In the genomic region with DNA sequence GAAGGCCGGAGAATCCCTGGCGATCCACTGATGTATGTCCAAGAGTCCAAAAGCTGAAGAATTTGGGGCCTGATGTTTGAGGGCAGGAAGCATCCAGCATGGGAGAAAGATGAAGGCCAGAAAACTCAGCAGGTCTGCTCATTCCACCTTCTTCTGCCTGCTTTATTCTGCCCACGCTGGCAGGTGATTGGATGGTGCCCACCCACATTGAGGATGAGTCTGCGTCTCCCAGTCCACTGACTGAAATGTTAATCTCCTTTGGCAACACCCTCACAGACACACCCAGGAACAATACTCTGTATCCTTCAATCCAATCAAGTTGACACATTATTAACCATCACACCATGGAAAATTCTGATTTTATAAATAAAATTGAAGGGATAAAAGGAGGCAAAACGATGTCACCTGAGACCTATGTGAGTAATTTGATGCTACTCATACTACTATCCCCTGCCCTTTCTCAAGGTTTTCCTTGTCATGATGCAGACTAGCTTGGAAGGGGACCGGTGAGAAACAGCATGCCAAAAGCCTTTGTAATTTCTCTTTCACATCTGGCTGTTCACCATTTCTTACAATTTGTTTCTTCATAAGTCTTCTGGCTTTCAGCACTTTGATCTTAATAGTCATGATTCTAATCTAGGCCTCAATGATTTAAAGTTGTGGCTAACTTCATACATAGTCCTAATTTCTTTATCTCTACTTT, we compare ENCODE assay signal across 16 cellular contexts. TPM values are rescaled to one million over a fixed set of nuclear protein-coding genes. Genes with fewer than 3 reads are reported as not detected.
DNase-seq lines count a peak whose midpoint lies in the region; ATAC-seq and TF ChIP-seq lines count a peak whose summit lies in the region.
"Had no signal": no experiment of that assay in that cellular context is flagged by ENCODE, and none has a peak within 500 bp of the region (broad histone marks: within the 10 kb centered on the region; RNA-seq: fewer than 3 reads in every experiment).

No MANE protein-coding gene starts in this region.

- H3K9me3 ChIP-seq in RWPE2 (ENCODE audit: severe bottlenecking) (no peaks in the 10 kb centered on the region), BE2C (no peaks in the 10 kb centered on the region)
- H3K9me3 ChIP-seq: HAP-1, stomach had no signal

- H2BK15ac ChIP-seq in mesendoderm (replicated peaks; ENCODE audit: low read depth) = no peak overlapping the region

- no peak overlapping the region for H2BK5ac ChIP-seq in mesendoderm (ENCODE audit: low read length)

- H3K79me1 ChIP-seq in mesendoderm (ENCODE audit: low read length) = no peaks in the 10 kb centered on the region

- H3K56ac ChIP-seq in mesendoderm (ENCODE audit: low read length) = no peak overlapping the region

- H4K5ac ChIP-seq in mesendoderm (ENCODE audit: low read length) = no peak overlapping the region

- DNase-seq in ELR (ENCODE audit: low read depth) (peak; percentile 82), RWPE2 (ENCODE audit: low spot score) (no peak), epithelial cell of prostate (ENCODE audit: low read depth, low spot score) (no peak), mesendoderm (peak; percentile 42), HuH-7.5 (ENCODE audit: low spot score) (no peak), BE2C (no peak), immature natural killer cell (no peak)
- no peak for DNase-seq in central memory CD4-positive, alpha-beta T cell
- DNase-seq: left colon, stomach had no signal

- H3K23ac ChIP-seq in mesendoderm (ENCODE audit: low read length) = no peak overlapping the region

- peaks cover 36% of the 10 kb centered on the region for H3K4me1 ChIP-seq in RWPE2 (ENCODE audit: insufficient read depth, poor library complexity, severe bottlenecking)
- peaks cover 2% of the 10 kb centered on the region for H3K4me1 ChIP-seq in mesendoderm (ENCODE audit: control insufficient read depth, low read depth, low read length)
- no peaks in the 10 kb centered on the region for H3K4me1 ChIP-seq in BE2C
- H3K4me1 ChIP-seq: stomach had no signal

- H3K9me3 Mint-ChIP-seq in immature natural killer cell = no peaks in the 10 kb centered on the region
- H3K9me3 Mint-ChIP-seq: nephron had no signal

- H3K27me3 ChIP-seq in RWPE2 (ENCODE audit: insufficient read depth, poor library complexity, severe bottlenecking) (no peaks in the 10 kb centered on the region), mesendoderm (ENCODE audit: insufficient read depth, low read length, poor library complexity) (no peaks in the 10 kb centered on the region), BE2C (no peaks in the 10 kb centered on the region)
- H3K27me3 ChIP-seq: stomach had no signal

- H3K18ac ChIP-seq in mesendoderm (ENCODE audit: low read length) = no peak overlapping the region

- H3K36me3 Mint-ChIP-seq in immature natural killer cell = no peaks in the 10 kb centered on the region
- H3K36me3 Mint-ChIP-seq: activated naive CD8-positive, alpha-beta T cell had no signal

- no CpG with 5 or more reads among the region's 6 CpGs for WGBS in mesendoderm (ENCODE audit: extremely low coverage, insufficient coverage, low lambda C conversion rate)

- H3K4me3 ChIP-seq in RWPE2 (ENCODE audit: severe bottlenecking) (no peak overlapping the region), mesendoderm (ENCODE audit: low read length) (no peak overlapping the region), BE2C (ENCODE audit: low read depth, low read length) (no peak overlapping the region)
- H3K4me3 ChIP-seq: HAP-1, skin epidermis, stomach had no signal

- no peaks in the 10 kb centered on the region for H3K36me3 ChIP-seq in RWPE2 (ENCODE audit: low read depth)
- H3K36me3 ChIP-seq in mesendoderm (ENCODE audit: control insufficient read depth, insufficient read depth, low read length) = no peaks in the 10 kb centered on the region
- H3K36me3 ChIP-seq in BE2C = no peaks in the 10 kb centered on the region
- H3K36me3 ChIP-seq: HAP-1, stomach had no signal

- peaks cover 0 to 2% (median 0%) of the 10 kb centered on the region in 3 donors for H3K27me3 Mint-ChIP-seq in immature natural killer cell (ENCODE audit: low read depth in 3 of 3)
- H3K27me3 Mint-ChIP-seq: activated naive CD8-positive, alpha-beta T cell had no signal

- no peak overlapping the region for H3K4ac ChIP-seq in mesendoderm (ENCODE audit: low read depth, low read length)

- no peak overlapping the region for H3K4me3 Mint-ChIP-seq in immature natural killer cell
- H3K4me3 Mint-ChIP-seq: activated naive CD8-positive, alpha-beta T cell; nephron had no signal

- no peak overlapping the region for H3K4me2 ChIP-seq in mesendoderm (ENCODE audit: low read length)

- ATAC-seq in RWPE2 (ENCODE audit: low read depth) = peak; percentile 32; the same call in 1 of the 3 replicates
- ATAC-seq: left colon had no signal

- H3K27ac Mint-ChIP-seq in immature natural killer cell = no peak overlapping the region
- H3K27ac Mint-ChIP-seq: activated naive CD8-positive, alpha-beta T cell; nephron had no signal

- no peak overlapping the region for H2AK5ac ChIP-seq in mesendoderm (ENCODE audit: low read length)

- no peak overlapping the region for H4K8ac ChIP-seq in mesendoderm (ENCODE audit: low read depth, low read length)

- H3K27ac ChIP-seq in RWPE2 (ENCODE audit: poor library complexity, severe bottlenecking) = peak overlapping the region; percentile 97
- peak overlapping the region; percentile 96 for H3K27ac ChIP-seq in epithelial cell of prostate
- no peak overlapping the region for H3K27ac ChIP-seq in mesendoderm (ENCODE audit: low read depth, low read length)
- H3K27ac ChIP-seq: C4-2B, VCaP had no signal

- no peaks in the 10 kb centered on the region for H3K4me1 Mint-ChIP-seq in immature natural killer cell

- H2BK120ac ChIP-seq in mesendoderm (ENCODE audit: low read depth, low read length) = no peak overlapping the region

- no peak for TF ChIP-seq CTCF in RWPE2 (IDR thresholded peaks at IDR 0.05; ENCODE audit: poor library complexity, severe bottlenecking)
- TF ChIP-seq CTCF in BE2C (IDR thresholded peaks at IDR 0.05; ENCODE audit: low read depth, low read length) = no peak

- H3K9ac ChIP-seq in mesendoderm (ENCODE audit: low read length) = no peak overlapping the region

- H3K79me2 ChIP-seq in mesendoderm (ENCODE audit: control insufficient read depth, insufficient read depth, low read length) = no peaks in the 10 kb centered on the region

RNA-seq across cellular contexts. Expression of gene PYURF, which starts 9.7 kb away (rescaled TPM):
- 71.4 TPM for polyA plus RNA-seq in mesendoderm (2013, experiment 1 of 2)
- polyA plus RNA-seq in mesendoderm (2013, experiment 2 of 2) = 71.4 TPM
- polyA plus RNA-seq in BE2C (2012; ENCODE audit: insufficient read depth, insufficient read length, low read depth) = 152 TPM
- polyA plus RNA-seq in immature natural killer cell = 100 to 1,000 TPM; 267 to 445 (median 321) TPM

RNA-seq across cellular contexts. Expression of gene HERC3, which starts 59.0 kb away (rescaled TPM):
- polyA plus RNA-seq in mesendoderm (2013, experiment 1 of 2) = 3.1 TPM
- 3.0 TPM for polyA plus RNA-seq in mesendoderm (2013, experiment 2 of 2)
- 4.8 TPM for polyA plus RNA-seq in BE2C (2012; ENCODE audit: insufficient read depth, insufficient read length, low read depth)
- polyA plus RNA-seq in immature natural killer cell = 10 to 100 TPM; 21.7 to 39.7 (median 32.0) TPM

Comparison
In these comparisons a context has a peak if more than half of its experiments do, and no peak if none do; other contexts are left out.
1. DNase-seq: peak in ELR (single experiment) and mesendoderm (single experiment); none in RWPE2 (single experiment), epithelial cell of prostate (single experiment), HuH-7.5 (single experiment), BE2C (single experiment), central memory CD4-positive, alpha-beta T cell (single experiment) and immature natural killer cell (0 of 3).